Comparison of ENCODE assay signal across 14 cellular contexts in the genomic region with DNA sequence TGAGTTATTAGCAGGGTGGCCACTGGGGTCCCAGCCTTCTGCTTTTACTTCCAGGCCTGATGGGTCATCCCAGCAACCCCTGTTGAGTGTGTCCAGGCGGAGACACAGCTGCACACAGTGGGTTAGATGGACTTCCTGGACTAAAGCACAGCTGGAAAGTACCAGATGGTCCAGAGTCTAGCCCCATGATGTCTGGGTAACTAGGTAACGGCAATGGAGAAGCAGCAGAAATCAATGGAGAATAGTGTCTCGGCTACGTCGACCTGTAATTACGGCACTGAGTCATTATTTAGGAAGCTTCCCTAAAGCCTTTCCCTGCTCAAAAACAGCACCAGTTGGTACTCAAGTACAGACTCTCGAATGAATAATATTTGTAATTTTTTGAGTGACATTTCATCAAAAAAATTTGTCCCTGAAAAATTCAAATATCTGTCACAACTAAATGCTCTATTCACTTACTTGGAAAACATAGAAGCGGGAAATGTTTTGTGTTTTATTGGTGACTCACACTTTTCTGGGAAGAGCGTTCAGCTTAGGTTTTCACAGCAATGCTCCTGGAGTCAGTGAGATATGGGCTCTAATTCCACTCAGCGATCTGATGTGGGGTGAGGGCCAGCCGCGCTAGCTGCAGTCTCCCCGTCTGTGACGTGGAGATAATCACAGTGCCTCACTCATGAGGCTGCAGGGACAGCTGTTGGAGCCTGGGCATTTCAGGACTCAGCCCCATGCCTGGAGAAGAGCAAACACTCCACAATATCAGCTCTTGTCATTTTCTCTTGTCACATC. TPM values are rescaled to one million over a fixed set of nuclear protein-coding genes. Genes with fewer than 3 reads are reported as not detected.
A peak's percentile ranks its signal among the peaks of the same experiment; 100 is the strongest.
DNase-seq lines count a peak whose midpoint lies in the region; TF ChIP-seq lines count a peak whose summit lies in the region.
"Had no signal": no experiment of that assay in that cellular context is flagged by ENCODE, and none has a peak within 500 bp of the region (broad histone marks: within the 10 kb centered on the region; RNA-seq: fewer than 3 reads in every experiment).

No MANE protein-coding gene starts in this region.

- H3K4me1 ChIP-seq in neuronal stem cell (ENCODE audit: control insufficient read depth in 2 of 2, insufficient read depth in 1 of 2, low read depth in 1 of 2, low read length in 2 of 2) (peaks cover 0 to 4% of the 10 kb centered on the region in 2 donors), esophagus muscularis mucosa (no peaks in the 10 kb centered on the region)
- H3K4me1 ChIP-seq: adrenal gland had no signal

- intact Hi-C loops in esophagus muscularis mucosa (cut with DNase I): no loop called here

- DNase-seq in H4 (ENCODE audit: low spot score) (peak; percentile 35), NCI-H2227 (lab: John Stamatoyannopoulos, UW; ENCODE audit: unreplicated experiment) (peak; percentile 94), astrocyte of the hippocampus (ENCODE audit: low read depth, low spot score) (peak; percentile 75), neuronal stem cell (ENCODE audit: low spot score) (no peak), foreskin melanocyte (no peak), T-helper 9 cell (no peak), esophagus muscularis mucosa (ENCODE audit: extremely low spot score) (no peak)
- DNase-seq: activated CD4-positive, alpha-beta memory T cell treated with anti-CD3 and anti-CD28 coated beads for 36 hours; DMS153; left ventricle myocardium superior; stimulated activated CD4-positive, alpha-beta T cell treated with anti-CD3 and anti-CD28 coated beads, Interleukin-12 subunit alpha, Interleukin-12 subunit beta, amount 100 ng/mL, for 4 hours; stimulated activated naive CD8-positive, alpha-beta T cell treated with anti-CD3 and anti-CD28 coated beads, Interleukin-15, amount 100 ng/mL, for 72 hours had no signal

- H2AK5ac ChIP-seq in neuronal stem cell (ENCODE audit: low read depth, low read length): no peak overlapping the region

- no peak overlapping the region for H2BK15ac ChIP-seq in neuronal stem cell (ENCODE audit: low read length)

- H3K18ac ChIP-seq in neuronal stem cell (ENCODE audit: low read length): peak overlapping the region; percentile 46

- H3K9ac ChIP-seq in neuronal stem cell (ENCODE audit: low read depth, low read length, poor library complexity): no peak overlapping the region

- TF ChIP-seq POLR2A in esophagus muscularis mucosa (IDR thresholded peaks at IDR 0.05; ENCODE audit: low read depth): no peak

- H3K23ac ChIP-seq in neuronal stem cell (ENCODE audit: low read depth, low read length, poor library complexity): no peak overlapping the region

- H3K27me3 ChIP-seq in neuronal stem cell (ENCODE audit: control insufficient read depth in 3 of 3, insufficient read depth in 3 of 3, low read depth in 1 of 3, low read length in 3 of 3): peaks cover 0 to 2% (median 0%) of the 10 kb centered on the region in 3 experiments
- peaks cover 0 to 38% (median 0%) of the 10 kb centered on the region in 4 donors for H3K27me3 ChIP-seq in esophagus muscularis mucosa
- H3K27me3 ChIP-seq: adrenal gland had no signal

- peak overlapping the region; percentile 9 for H2AFZ ChIP-seq in neuronal stem cell (ENCODE audit: low read length)

- H3K79me1 ChIP-seq in neuronal stem cell (ENCODE audit: low read depth, low read length): no peaks in the 10 kb centered on the region

- no peak overlapping the region for H4K8ac ChIP-seq in neuronal stem cell (ENCODE audit: low read depth, low read length)

- H3K9me3 ChIP-seq in neuronal stem cell (replicated peaks in 1 of 2; ENCODE audit: control insufficient read depth in 2 of 2, insufficient read depth in 1 of 2, low read depth in 1 of 2, low read length in 2 of 2) (peaks cover 0 to 3% of the 10 kb centered on the region in 2 donors), esophagus muscularis mucosa (no peaks in the 10 kb centered on the region)
- H3K9me3 ChIP-seq: adrenal gland had no signal

- H2BK120ac ChIP-seq in neuronal stem cell (ENCODE audit: low read depth, low read length): no peak overlapping the region

- no peak overlapping the region for H2BK5ac ChIP-seq in neuronal stem cell (ENCODE audit: low read length)

- H3K36me3 ChIP-seq in neuronal stem cell (replicated peaks in 1 of 2; ENCODE audit: control insufficient read depth in 2 of 2, insufficient read depth in 2 of 2, low read length in 2 of 2) (no peaks in the 10 kb centered on the region), esophagus muscularis mucosa (no peaks in the 10 kb centered on the region)
- H3K36me3 ChIP-seq: adrenal gland had no signal

- H3K4me3 ChIP-seq in neuronal stem cell (ENCODE audit: low read length in 2 of 2) (no peak overlapping the region), esophagus muscularis mucosa (no peak overlapping the region)
- H3K4me3 ChIP-seq: adrenal gland had no signal

- no peak overlapping the region for H4K91ac ChIP-seq in neuronal stem cell (ENCODE audit: low read depth, low read length, poor library complexity)

- no CpG with 5 or more reads among the region's 14 CpGs for WGBS in neuronal stem cell (ENCODE audit: extremely low coverage in 2 of 2, insufficient read length in 2 of 2, insufficient replicate concordance in 1 of 2), 2 donors
- WGBS in esophagus muscularis mucosa: 88% methylated on average over 14 of the region's 14 CpGs

- H3K27ac ChIP-seq in neuronal stem cell (replicated peaks; ENCODE audit: low read length): no peak overlapping the region
- H3K27ac ChIP-seq in esophagus muscularis mucosa (replicated peaks in 1 of 4): no peak overlapping the region
- H3K27ac ChIP-seq: adrenal gland, epithelial cell of prostate had no signal

- no peak for TF ChIP-seq EP300 in esophagus muscularis mucosa (IDR thresholded peaks at IDR 0.05)

- no peak overlapping the region for H3K4me2 ChIP-seq in neuronal stem cell (ENCODE audit: insufficient read depth, low read length, poor library complexity, severe bottlenecking)

- H3K4ac ChIP-seq in neuronal stem cell (ENCODE audit: low read length): no peak overlapping the region

- no peak for TF ChIP-seq CTCF in esophagus muscularis mucosa (IDR thresholded peaks at IDR 0.05)

- H3K14ac ChIP-seq in neuronal stem cell (ENCODE audit: low read length): no peak overlapping the region

- H2BK12ac ChIP-seq in neuronal stem cell (ENCODE audit: low read length): no peak overlapping the region

RNA-seq across cellular contexts. Expression of gene ARL4C, which starts 16.2 kb away (rescaled TPM):
- 6.7 and 7.0 TPM in 2 replicates for total RNA-seq in H4 (2014; rRNA removed; shearing (Covaris generic))
- polyA plus RNA-seq in neuronal stem cell (2013, experiment 1 of 2): 123 TPM
- 127 TPM for polyA plus RNA-seq in neuronal stem cell (2013, experiment 2 of 2)
- total RNA-seq in esophagus muscularis mucosa: 10 to 100 TPM in 1 of 4 donors, 1 to 10 TPM in 3; 3.6 to 16.4 (median 5.4) TPM

Comparison
In these comparisons a context has a peak if more than half of its experiments do, and no peak if none do; other contexts are left out.
1. DNase-seq: peak in H4 (single experiment), NCI-H2227 (single experiment) and astrocyte of the hippocampus (single experiment); none in neuronal stem cell (single experiment), foreskin melanocyte (single experiment), T-helper 9 cell (single experiment) and esophagus muscularis mucosa (single experiment).